Comparison of ENCODE assay signal across 1 cellular context in the genomic region with DNA sequence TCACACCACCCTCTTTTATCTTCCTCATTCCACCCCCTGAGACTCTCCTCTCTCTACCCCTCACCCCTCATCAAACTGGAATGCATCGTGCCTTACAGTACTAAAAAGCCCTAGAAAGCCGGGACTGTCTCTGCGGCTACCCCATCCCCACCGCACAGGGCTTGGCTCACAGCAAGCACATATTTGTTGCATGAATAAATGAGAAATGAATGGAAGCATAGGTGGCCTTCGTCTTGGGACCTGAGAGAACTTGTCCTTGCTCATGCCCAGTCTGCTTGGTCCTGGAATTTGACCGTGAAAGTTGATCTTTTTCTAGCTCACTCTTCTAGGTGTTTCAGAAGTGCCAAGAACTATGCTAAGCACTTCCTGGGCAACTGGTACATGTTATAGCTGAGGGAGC.
TF ChIP-seq lines count a peak whose summit lies in the region.

No MANE protein-coding gene starts in this region.

TF ChIP-seq in IMR-90, 13 proteins besides CTCF, POLR2A, EP300 and RAD21 (continued from another document):
- TF ChIP-seq, protein P1, sequence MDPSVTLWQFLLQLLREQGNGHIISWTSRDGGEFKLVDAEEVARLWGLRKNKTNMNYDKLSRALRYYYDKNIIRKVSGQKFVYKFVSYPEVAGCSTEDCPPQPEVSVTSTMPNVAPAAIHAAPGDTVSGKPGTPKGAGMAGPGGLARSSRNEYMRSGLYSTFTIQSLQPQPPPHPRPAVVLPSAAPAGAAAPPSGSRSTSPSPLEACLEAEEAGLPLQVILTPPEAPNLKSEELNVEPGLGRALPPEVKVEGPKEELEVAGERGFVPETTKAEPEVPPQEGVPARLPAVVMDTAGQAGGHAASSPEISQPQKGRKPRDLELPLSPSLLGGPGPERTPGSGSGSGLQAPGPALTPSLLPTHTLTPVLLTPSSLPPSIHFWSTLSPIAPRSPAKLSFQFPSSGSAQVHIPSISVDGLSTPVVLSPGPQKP (IDR thresholded peaks at IDR 0.05; ENCODE audit: borderline replicate concordance, low read depth, low read length), result no peak
- TF ChIP-seq USF2 (IDR thresholded peaks at IDR 0.05; ENCODE audit: low read depth, low read length) (no peak), RCOR1 (IDR thresholded peaks at IDR 0.05; ENCODE audit: insufficient replicate concordance, low read length) (no peak), CEBPB (IDR thresholded peaks at IDR 0.05; ENCODE audit: low read depth, low read length) (no peak), MAFK (IDR thresholded peaks at IDR 0.05; ENCODE audit: low read depth, low read length) (no peak)
